Comparison of ENCODE assay signal across 1 cellular context in the genomic region with DNA sequence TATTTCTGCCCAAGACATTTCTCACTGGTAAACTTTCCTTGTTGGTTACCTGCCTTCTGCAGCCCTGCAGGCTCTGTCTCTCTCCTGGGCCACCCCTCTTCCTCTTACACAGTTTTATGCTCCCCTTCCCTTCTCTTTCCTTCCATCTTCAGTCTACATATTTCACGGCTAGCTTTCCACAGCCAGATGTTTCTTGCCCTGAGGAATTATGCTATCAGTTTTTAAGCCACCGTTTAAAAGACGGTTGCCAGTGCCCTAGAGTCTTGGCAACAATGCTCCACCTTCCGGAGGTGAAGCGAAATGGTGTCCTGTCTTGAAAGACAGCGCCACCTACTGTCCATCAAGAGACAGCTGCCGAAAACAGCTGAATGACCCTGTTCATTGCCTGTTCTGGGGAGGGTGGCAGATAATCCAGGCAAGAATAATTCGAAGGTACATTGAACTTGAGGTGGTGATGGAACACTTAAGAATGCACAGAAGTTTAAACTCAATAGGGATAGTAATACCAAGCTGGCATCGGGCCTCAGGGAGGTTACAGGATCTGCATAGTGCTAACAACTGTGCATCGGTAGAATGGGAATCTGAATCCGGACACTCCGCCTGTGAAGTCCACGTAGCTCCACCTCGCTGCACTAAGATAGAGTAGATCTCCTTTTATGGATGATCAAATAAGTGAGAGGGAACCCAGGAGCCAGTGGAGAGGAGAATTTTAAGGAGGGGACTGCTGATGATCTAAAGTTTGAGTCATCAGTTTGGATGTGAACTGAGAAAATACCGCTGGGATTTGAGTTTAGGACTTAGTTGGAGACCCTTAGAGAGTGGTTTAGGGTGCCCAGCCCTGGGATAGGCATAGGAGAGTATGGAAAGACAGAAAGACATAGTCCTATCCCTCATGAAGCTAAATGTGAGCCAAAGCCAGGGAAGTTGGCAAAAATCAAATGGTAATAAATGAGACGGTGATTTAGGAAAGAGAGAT.
TF ChIP-seq lines count a peak whose summit lies in the region.

No MANE protein-coding gene starts in this region.

TF ChIP-seq in HepG2, 621 proteins besides CTCF, POLR2A, EP300 and RAD21 (continued from another document and continues in another):
- TF ChIP-seq, protein P1, sequence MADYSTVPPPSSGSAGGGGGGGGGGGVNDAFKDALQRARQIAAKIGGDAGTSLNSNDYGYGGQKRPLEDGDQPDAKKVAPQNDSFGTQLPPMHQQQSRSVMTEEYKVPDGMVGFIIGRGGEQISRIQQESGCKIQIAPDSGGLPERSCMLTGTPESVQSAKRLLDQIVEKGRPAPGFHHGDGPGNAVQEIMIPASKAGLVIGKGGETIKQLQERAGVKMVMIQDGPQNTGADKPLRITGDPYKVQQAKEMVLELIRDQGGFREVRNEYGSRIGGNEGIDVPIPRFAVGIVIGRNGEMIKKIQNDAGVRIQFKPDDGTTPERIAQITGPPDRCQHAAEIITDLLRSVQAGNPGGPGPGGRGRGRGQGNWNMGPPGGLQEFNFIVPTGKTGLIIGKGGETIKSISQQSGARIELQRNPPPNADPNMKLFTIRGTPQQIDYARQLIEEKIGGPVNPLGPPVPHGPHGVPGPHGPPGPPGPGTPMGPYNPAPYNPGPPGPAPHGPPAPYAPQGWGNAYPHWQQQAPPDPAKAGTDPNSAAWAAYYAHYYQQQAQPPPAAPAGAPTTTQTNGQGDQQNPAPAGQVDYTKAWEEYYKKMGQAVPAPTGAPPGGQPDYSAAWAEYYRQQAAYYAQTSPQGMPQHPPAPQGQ (CRISPR knock-in tag; IDR thresholded peaks at IDR 0.05; ENCODE audit: borderline replicate concordance): no peak
- TF ChIP-seq, protein P2, sequence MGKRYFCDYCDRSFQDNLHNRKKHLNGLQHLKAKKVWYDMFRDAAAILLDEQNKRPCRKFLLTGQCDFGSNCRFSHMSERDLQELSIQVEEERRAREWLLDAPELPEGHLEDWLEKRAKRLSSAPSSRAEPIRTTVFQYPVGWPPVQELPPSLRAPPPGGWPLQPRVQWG (CRISPR knock-in tag; IDR thresholded peaks at IDR 0.05; ENCODE audit: borderline replicate concordance, low read depth): no peak
- TF ChIP-seq, protein P3, sequence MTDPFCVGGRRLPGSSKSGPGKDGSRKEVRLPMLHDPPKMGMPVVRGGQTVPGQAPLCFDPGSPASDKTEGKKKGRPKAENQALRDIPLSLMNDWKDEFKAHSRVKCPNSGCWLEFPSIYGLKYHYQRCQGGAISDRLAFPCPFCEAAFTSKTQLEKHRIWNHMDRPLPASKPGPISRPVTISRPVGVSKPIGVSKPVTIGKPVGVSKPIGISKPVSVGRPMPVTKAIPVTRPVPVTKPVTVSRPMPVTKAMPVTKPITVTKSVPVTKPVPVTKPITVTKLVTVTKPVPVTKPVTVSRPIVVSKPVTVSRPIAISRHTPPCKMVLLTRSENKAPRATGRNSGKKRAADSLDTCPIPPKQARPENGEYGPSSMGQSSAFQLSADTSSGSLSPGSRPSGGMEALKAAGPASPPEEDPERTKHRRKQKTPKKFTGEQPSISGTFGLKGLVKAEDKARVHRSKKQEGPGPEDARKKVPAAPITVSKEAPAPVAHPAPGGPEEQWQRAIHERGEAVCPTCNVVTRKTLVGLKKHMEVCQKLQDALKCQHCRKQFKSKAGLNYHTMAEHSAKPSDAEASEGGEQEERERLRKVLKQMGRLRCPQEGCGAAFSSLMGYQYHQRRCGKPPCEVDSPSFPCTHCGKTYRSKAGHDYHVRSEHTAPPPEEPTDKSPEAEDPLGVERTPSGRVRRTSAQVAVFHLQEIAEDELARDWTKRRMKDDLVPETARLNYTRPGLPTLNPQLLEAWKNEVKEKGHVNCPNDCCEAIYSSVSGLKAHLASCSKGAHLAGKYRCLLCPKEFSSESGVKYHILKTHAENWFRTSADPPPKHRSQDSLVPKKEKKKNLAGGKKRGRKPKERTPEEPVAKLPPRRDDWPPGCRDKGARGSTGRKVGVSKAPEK (CRISPR knock-in tag; IDR thresholded peaks at IDR 0.05; ENCODE audit: borderline replicate concordance): peak; percentile 79; the same call in 1 of the 2 replicates
- TF ChIP-seq TBX3 (IDR thresholded peaks at IDR 0.05; ENCODE audit: borderline replicate concordance): no peak
- TF ChIP-seq NCOR1 (IDR thresholded peaks at IDR 0.05; ENCODE audit: borderline replicate concordance, low read length): no peak
- TF ChIP-seq ZNF331 (CRISPR knock-in tag; IDR thresholded peaks at IDR 0.05): peak; percentile 78
- no peak for TF ChIP-seq FIP1L1 (IDR thresholded peaks at IDR 0.05; ENCODE audit: borderline replicate concordance, insufficient read depth, low read depth, low read length)
- TF ChIP-seq, protein P4, sequence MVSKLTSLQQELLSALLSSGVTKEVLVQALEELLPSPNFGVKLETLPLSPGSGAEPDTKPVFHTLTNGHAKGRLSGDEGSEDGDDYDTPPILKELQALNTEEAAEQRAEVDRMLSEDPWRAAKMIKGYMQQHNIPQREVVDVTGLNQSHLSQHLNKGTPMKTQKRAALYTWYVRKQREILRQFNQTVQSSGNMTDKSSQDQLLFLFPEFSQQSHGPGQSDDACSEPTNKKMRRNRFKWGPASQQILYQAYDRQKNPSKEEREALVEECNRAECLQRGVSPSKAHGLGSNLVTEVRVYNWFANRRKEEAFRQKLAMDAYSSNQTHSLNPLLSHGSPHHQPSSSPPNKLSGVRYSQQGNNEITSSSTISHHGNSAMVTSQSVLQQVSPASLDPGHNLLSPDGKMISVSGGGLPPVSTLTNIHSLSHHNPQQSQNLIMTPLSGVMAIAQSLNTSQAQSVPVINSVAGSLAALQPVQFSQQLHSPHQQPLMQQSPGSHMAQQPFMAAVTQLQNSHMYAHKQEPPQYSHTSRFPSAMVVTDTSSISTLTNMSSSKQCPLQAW (CRISPR knock-in tag; IDR thresholded peaks at IDR 0.05): peak; percentile 87
- TF ChIP-seq ZNF225 (CRISPR knock-in tag; IDR thresholded peaks at IDR 0.05): no peak
- TF ChIP-seq, protein P5, sequence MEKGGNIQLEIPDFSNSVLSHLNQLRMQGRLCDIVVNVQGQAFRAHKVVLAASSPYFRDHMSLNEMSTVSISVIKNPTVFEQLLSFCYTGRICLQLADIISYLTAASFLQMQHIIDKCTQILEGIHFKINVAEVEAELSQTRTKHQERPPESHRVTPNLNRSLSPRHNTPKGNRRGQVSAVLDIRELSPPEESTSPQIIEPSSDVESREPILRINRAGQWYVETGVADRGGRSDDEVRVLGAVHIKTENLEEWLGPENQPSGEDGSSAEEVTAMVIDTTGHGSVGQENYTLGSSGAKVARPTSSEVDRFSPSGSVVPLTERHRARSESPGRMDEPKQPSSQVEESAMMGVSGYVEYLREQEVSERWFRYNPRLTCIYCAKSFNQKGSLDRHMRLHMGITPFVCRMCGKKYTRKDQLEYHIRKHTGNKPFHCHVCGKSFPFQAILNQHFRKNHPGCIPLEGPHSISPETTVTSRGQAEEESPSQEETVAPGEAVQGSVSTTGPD (CRISPR knock-in tag; IDR thresholded peaks at IDR 0.05): no peak
- no peak for TF ChIP-seq ATF7 (IDR thresholded peaks at IDR 0.05)
- TF ChIP-seq ATF7 (CRISPR knock-in tag; IDR thresholded peaks at IDR 0.05): no peak
- no peak for TF ChIP-seq ZNF775 (CRISPR knock-in tag; IDR thresholded peaks at IDR 0.05; ENCODE audit: borderline replicate concordance)
- TF ChIP-seq, protein P6, sequence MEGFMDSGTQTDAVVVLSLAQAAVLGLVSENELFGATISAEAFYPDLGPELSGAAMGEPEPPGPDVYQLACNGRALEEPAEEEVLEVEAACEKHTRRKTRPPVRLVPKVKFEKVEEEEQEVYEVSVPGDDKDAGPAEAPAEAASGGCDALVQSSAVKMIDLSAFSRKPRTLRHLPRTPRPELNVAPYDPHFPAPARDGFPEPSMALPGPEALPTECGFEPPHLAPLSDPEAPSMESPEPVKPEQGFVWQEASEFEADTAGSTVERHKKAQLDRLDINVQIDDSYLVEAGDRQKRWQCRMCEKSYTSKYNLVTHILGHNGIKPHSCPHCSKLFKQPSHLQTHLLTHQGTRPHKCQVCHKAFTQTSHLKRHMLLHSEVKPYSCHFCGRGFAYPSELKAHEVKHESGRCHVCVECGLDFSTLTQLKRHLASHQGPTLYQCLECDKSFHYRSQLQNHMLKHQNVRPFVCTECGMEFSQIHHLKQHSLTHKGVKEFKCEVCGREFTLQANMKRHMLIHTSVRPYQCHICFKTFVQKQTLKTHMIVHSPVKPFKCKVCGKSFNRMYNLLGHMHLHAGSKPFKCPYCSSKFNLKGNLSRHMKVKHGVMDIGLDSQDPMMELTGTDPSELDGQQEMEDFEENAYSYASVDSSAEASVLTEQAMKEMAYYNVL (CRISPR knock-in tag; IDR thresholded peaks at IDR 0.05; ENCODE audit: borderline replicate concordance): no peak
- no peak for TF ChIP-seq NFIB (CRISPR knock-in tag; IDR thresholded peaks at IDR 0.05; ENCODE audit: borderline replicate concordance)
- TF ChIP-seq ZNF614 (CRISPR knock-in tag; IDR thresholded peaks at IDR 0.05; ENCODE audit: borderline replicate concordance): peak; percentile 59; the same call in 1 of the 2 replicates
- no peak for TF ChIP-seq NFE2L1 (CRISPR knock-in tag; IDR thresholded peaks at IDR 0.05; ENCODE audit: borderline replicate concordance)
- TF ChIP-seq, protein P7, sequence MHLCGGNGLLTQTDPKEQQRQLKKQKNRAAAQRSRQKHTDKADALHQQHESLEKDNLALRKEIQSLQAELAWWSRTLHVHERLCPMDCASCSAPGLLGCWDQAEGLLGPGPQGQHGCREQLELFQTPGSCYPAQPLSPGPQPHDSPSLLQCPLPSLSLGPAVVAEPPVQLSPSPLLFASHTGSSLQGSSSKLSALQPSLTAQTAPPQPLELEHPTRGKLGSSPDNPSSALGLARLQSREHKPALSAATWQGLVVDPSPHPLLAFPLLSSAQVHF (CRISPR knock-in tag; IDR thresholded peaks at IDR 0.05): no peak
- TF ChIP-seq, protein P8, sequence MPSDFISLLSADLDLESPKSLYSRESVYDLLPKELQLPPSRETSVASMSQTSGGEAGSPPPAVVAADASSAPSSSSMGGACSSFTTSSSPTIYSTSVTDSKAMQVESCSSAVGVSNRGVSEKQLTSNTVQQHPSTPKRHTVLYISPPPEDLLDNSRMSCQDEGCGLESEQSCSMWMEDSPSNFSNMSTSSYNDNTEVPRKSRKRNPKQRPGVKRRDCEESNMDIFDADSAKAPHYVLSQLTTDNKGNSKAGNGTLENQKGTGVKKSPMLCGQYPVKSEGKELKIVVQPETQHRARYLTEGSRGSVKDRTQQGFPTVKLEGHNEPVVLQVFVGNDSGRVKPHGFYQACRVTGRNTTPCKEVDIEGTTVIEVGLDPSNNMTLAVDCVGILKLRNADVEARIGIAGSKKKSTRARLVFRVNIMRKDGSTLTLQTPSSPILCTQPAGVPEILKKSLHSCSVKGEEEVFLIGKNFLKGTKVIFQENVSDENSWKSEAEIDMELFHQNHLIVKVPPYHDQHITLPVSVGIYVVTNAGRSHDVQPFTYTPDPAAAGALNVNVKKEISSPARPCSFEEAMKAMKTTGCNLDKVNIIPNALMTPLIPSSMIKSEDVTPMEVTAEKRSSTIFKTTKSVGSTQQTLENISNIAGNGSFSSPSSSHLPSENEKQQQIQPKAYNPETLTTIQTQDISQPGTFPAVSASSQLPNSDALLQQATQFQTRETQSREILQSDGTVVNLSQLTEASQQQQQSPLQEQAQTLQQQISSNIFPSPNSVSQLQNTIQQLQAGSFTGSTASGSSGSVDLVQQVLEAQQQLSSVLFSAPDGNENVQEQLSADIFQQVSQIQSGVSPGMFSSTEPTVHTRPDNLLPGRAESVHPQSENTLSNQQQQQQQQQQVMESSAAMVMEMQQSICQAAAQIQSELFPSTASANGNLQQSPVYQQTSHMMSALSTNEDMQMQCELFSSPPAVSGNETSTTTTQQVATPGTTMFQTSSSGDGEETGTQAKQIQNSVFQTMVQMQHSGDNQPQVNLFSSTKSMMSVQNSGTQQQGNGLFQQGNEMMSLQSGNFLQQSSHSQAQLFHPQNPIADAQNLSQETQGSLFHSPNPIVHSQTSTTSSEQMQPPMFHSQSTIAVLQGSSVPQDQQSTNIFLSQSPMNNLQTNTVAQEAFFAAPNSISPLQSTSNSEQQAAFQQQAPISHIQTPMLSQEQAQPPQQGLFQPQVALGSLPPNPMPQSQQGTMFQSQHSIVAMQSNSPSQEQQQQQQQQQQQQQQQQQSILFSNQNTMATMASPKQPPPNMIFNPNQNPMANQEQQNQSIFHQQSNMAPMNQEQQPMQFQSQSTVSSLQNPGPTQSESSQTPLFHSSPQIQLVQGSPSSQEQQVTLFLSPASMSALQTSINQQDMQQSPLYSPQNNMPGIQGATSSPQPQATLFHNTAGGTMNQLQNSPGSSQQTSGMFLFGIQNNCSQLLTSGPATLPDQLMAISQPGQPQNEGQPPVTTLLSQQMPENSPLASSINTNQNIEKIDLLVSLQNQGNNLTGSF (CRISPR knock-in tag; IDR thresholded peaks at IDR 0.05): no peak
- no peak for TF ChIP-seq MBNL3 (CRISPR knock-in tag; conservative IDR thresholded peaks at IDR 0.05)
- TF ChIP-seq FOXA3 (CRISPR knock-in tag; IDR thresholded peaks at IDR 0.05): peak; percentile 68
- no peak for TF ChIP-seq AKAP8 (CRISPR knock-in tag; IDR thresholded peaks at IDR 0.05)
- TF ChIP-seq ARHGAP35 (CRISPR knock-in tag; IDR thresholded peaks at IDR 0.05; ENCODE audit: borderline replicate concordance): no peak
- no peak for TF ChIP-seq MTA3 (CRISPR knock-in tag; IDR thresholded peaks at IDR 0.05)
- TF ChIP-seq BHLHE40 (IDR thresholded peaks at IDR 0.05; ENCODE audit: low read length): no peak
- no peak for TF ChIP-seq NFKB2 (CRISPR knock-in tag; IDR thresholded peaks at IDR 0.05; ENCODE audit: borderline replicate concordance)
- TF ChIP-seq ZBTB3 (CRISPR knock-in tag; IDR thresholded peaks at IDR 0.05; ENCODE audit: borderline replicate concordance, low read depth): no peak
- TF ChIP-seq MXI1 (IDR thresholded peaks at IDR 0.05; ENCODE audit: borderline replicate concordance, low read depth, low read length): no peak
- TF ChIP-seq, protein P9, sequence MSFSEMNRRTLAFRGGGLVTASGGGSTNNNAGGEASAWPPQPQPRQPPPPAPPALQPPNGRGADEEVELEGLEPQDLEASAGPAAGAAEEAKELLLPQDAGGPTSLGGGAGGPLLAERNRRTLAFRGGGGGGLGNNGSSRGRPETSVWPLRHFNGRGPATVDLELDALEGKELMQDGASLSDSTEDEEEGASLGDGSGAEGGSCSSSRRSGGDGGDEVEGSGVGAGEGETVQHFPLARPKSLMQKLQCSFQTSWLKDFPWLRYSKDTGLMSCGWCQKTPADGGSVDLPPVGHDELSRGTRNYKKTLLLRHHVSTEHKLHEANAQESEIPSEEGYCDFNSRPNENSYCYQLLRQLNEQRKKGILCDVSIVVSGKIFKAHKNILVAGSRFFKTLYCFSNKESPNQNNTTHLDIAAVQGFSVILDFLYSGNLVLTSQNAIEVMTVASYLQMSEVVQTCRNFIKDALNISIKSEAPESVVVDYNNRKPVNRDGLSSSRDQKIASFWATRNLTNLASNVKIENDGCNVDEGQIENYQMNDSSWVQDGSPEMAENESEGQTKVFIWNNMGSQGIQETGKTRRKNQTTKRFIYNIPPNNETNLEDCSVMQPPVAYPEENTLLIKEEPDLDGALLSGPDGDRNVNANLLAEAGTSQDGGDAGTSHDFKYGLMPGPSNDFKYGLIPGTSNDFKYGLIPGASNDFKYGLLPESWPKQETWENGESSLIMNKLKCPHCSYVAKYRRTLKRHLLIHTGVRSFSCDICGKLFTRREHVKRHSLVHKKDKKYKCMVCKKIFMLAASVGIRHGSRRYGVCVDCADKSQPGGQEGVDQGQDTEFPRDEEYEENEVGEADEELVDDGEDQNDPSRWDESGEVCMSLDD (CRISPR knock-in tag; IDR thresholded peaks at IDR 0.05; ENCODE audit: borderline replicate concordance): no peak
- no peak for TF ChIP-seq ZNF556 (CRISPR knock-in tag; IDR thresholded peaks at IDR 0.05; ENCODE audit: borderline replicate concordance)
- TF ChIP-seq HNRNPUL1 (IDR thresholded peaks at IDR 0.05; ENCODE audit: low read depth, low read length): no peak
- TF ChIP-seq, protein P10, sequence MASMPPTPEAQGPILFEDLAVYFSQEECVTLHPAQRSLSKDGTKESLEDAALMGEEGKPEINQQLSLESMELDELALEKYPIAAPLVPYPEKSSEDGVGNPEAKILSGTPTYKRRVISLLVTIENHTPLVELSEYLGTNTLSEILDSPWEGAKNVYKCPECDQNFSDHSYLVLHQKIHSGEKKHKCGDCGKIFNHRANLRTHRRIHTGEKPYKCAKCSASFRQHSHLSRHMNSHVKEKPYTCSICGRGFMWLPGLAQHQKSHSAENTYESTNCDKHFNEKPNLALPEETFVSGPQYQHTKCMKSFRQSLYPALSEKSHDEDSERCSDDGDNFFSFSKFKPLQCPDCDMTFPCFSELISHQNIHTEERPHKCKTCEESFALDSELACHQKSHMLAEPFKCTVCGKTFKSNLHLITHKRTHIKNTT (CRISPR knock-in tag; IDR thresholded peaks at IDR 0.05): no peak
